26 cellular contexts compared by ENCODE assay signal in genomic region chr9:76725885-76726284, GRCh38. TPM values are rescaled to one million over a fixed set of nuclear protein-coding genes. Genes with fewer than 3 reads are reported as not detected.
"Had no signal": no experiment of that assay in that cellular context is flagged by ENCODE, and none has a peak within 500 bp of the region (broad histone marks: within the 10 kb centered on the region; RNA-seq: fewer than 3 reads in every experiment).

No MANE protein-coding gene starts in this region.

- DNase-seq: activated B cell treated with CpG ODN at 0.5 μM for 24 hours; activated CD4-positive, alpha-beta memory T cell treated with anti-CD3 and anti-CD28 coated beads for 36 hours; activated CD4-positive, alpha-beta T cell treated with anti-CD3 and anti-CD28 coated beads for 4 hours; activated gamma-delta T cell treated with Interleukin-2 at 50 U/mL for 16 hours; activated T-cell treated with anti-CD3 and anti-CD28 coated beads for 4 hours; adrenal gland; effector CD8-positive, alpha-beta T cell; naive B cell; stimulated activated CD4-positive, alpha-beta T cell treated with anti-CD3 and anti-CD28 coated beads, Interleukin-2, amount 100 ng/mL, for 24 hours; stimulated activated naive CD8-positive, alpha-beta T cell treated with anti-CD3 and anti-CD28 coated beads, Interleukin-15, amount 100 ng/mL, for 72 hours; transverse colon; uterus had no signal

- H3K4me1 Mint-ChIP-seq: activated B cell treated with CpG ODN at 0.5 μM for 24 hours; memory B cell; naive B cell; neural crest cell; stimulated activated naive CD8-positive, alpha-beta T cell treated with anti-CD3 and anti-CD28 coated beads, Interleukin-15, amount 100 ng/mL, for 72 hours had no signal

- ATAC-seq: activated naive CD4-positive, alpha-beta T cell treated with anti-CD3 and anti-CD28 coated beads, Interleukin-2, amount 50 U/mL, for 72 hours; esophagus mucosa; stimulated activated naive CD8-positive, alpha-beta T cell treated with anti-CD3 and anti-CD28 coated beads, Interleukin-15, amount 100 ng/mL, for 72 hours had no signal

- H3K4me3 Mint-ChIP-seq: activated B cell treated with CpG ODN at 0.5 μM for 24 hours; activated CD4-positive, alpha-beta memory T cell treated with anti-CD3 and anti-CD28 coated beads for 36 hours; activated T-helper 1 cell treated with anti-CD3 and anti-CD28 coated beads, Interleukin-12 subunit alpha, Interleukin-12 subunit beta, Interleukin-2, Interleukin-4 antibody, amounts not matched to agents 30 ng/mL and 10 ng/mL and 1 ng/mL, durations not matched to agents 14 hours and 24 hours and 36 hours; dendritic cell treated with granulocyte-macrophage colony-stimulating factor and Interleukin-4, amounts not matched to agents 40 ng/mL and 50 ng/mL, for 4 days; memory B cell; naive B cell; neural crest cell; stimulated activated naive CD8-positive, alpha-beta T cell treated with anti-CD3 and anti-CD28 coated beads, Interleukin-15, amount 100 ng/mL, for 72 hours had no signal

- H3K27ac Mint-ChIP-seq: activated B cell treated with CpG ODN at 0.5 μM for 24 hours; activated CD4-positive, alpha-beta memory T cell treated with anti-CD3 and anti-CD28 coated beads for 36 hours; activated naive CD4-positive, alpha-beta T cell treated with anti-CD3 and anti-CD28 coated beads, Interleukin-2, amount 50 U/mL, for 72 hours; activated T-helper 1 cell treated with anti-CD3 and anti-CD28 coated beads, Interleukin-12 subunit alpha, Interleukin-12 subunit beta, Interleukin-2, Interleukin-4 antibody, amounts not matched to agents 30 ng/mL and 10 ng/mL and 1 ng/mL, durations not matched to agents 14 hours and 24 hours and 36 hours; dendritic cell treated with granulocyte-macrophage colony-stimulating factor and Interleukin-4, amounts not matched to agents 40 ng/mL and 50 ng/mL, for 4 days; memory B cell; naive B cell; stimulated activated naive CD8-positive, alpha-beta T cell treated with anti-CD3 and anti-CD28 coated beads, Interleukin-15, amount 100 ng/mL, for 72 hours had no signal

- H3K36me3 Mint-ChIP-seq: activated CD4-positive, alpha-beta memory T cell treated with anti-CD3 and anti-CD28 coated beads for 36 hours; activated naive CD4-positive, alpha-beta T cell treated with anti-CD3 and anti-CD28 coated beads, Interleukin-2, amount 50 U/mL, for 72 hours; memory B cell; naive B cell had no signal

- FAIRE-seq: astrocyte had no signal

- H3K9me3 ChIP-seq: adrenal gland, breast epithelium, prostate gland, right atrium auricular region, suprapubic skin, transverse colon, uterus had no signal

RNA-seq across cellular contexts. Expression of gene PCA3, which starts 38.4 kb away (rescaled TPM):
- total RNA-seq: activated B cell treated with CpG ODN at 0.5 μM for 24 hours; activated CD4-positive, alpha-beta memory T cell treated with anti-CD3 and anti-CD28 coated beads for 36 hours; activated naive CD4-positive, alpha-beta T cell treated with anti-CD3 and anti-CD28 coated beads, Interleukin-2, amount 50 U/mL, for 72 hours; activated T-helper 1 cell treated with anti-CD3 and anti-CD28 coated beads, Interleukin-12 subunit alpha, Interleukin-12 subunit beta, Interleukin-2, Interleukin-4 antibody, amounts not matched to agents 30 ng/mL and 10 ng/mL and 1 ng/mL, durations not matched to agents 14 hours and 24 hours and 36 hours; astrocyte; chondrocyte; esophagus mucosa; hepatocyte; neural crest cell; right atrium auricular region; skeletal muscle tissue had no signal
- polyA plus RNA-seq: adrenal gland, hepatocyte had no signal
